35 cellular contexts compared by ENCODE assay signal in the genomic region with DNA sequence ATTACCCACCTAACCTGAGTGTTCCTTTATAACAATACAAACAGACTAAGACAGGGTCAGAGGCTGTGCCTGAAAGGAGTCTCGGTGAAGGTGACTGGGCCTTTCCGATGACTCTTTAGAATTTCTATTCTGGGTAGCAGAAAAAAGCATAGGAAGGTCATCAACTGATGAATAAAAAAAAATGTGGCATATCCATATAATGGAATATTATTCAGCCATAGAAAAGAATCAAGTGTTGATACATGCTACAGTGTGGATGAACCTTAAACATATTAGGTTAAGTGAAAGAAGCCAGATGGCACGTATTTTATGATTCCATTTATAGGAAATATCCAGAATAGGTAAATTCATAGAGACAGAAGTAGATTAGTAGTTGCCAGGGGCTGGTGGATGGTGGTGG.
"Had no signal": no experiment of that assay in that cellular context is flagged by ENCODE, and none has a peak within 500 bp of the region (broad histone marks: within the 10 kb centered on the region; RNA-seq: fewer than 3 reads in every experiment).

No MANE protein-coding gene starts in this region.

- H3K4me3 ChIP-seq: MG63 had no signal

- H3K27me3 ChIP-seq: MG63 had no signal

- DNase-seq: Karpas-422, Kasumi-1, MG63, MM.1S, MV-4-11, NCI-H1048, NCI-H1092, NCI-H1092 treated with DMSO at 0.1 percent for 48 hours, NCI-H1105, NCI-H1105 treated with DMSO at 0.1 percent for 48 hours, NCI-H1417, NCI-H1417 treated with DMSO at 0.1 percent for 48 hours, NCI-H1436, NCI-H1436 treated with DMSO at 0.1 percent for 48 hours, NCI-H146, NCI-H1694, NCI-H1694 treated with DMSO at 0.1 percent for 48 hours, NCI-H187, NCI-H187 treated with DMSO at 0.1 percent for 48 hours, NCI-H1930, NCI-H2029, NCI-H2029 treated with DMSO at 0.1 percent for 48 hours, NCI-H2081, NCI-H2081 treated with DMSO at 0.1 percent for 48 hours, NCI-H2107, NCI-H2171, NCI-H2171 treated with DMSO at 0.1 percent for 48 hours, NCI-H2227 treated with DMSO at 0.1 percent for 48 hours, NCI-H226, NCI-H345, NCI-H446, NCI-H446 treated with DMSO at 0.1 percent for 48 hours, NCI-H510A, NCI-H510A treated with DMSO at 0.1 percent for 48 hours, NCI-H524 had no signal

- H3K36me3 ChIP-seq: MG63 had no signal
